In genomic region chr13:23871616-23872220, GRCh38 we compare ENCODE assay signal across 8 cellular contexts. TPM values are rescaled to one million over a fixed set of nuclear protein-coding genes. Genes with fewer than 3 reads are reported as not detected.
DNase-seq lines count a peak whose midpoint lies in the region; ATAC-seq, FAIRE-seq and TF ChIP-seq lines count a peak whose summit lies in the region.

No MANE protein-coding gene starts in this region.

- peak; percentile 77 for FAIRE-seq in D721Med (lab: Jason Lieb, UNC)

- no peaks in the 10 kb centered on the region for H3K36me3 ChIP-seq in ascending aorta

- H3K4me3 ChIP-seq in ascending aorta, result no peak overlapping the region

- peak; percentile 71 for TF ChIP-seq CTCF in D721Med (IDR thresholded peaks at IDR 0.05; ENCODE audit: insufficient read depth, missing control alignments)
- TF ChIP-seq CTCF in ascending aorta (IDR thresholded peaks at IDR 0.05), result peak; percentile 34 to 58 (median 38)

- intact Hi-C loops in ascending aorta (cut with DNase I), result loop anchor here (2.0 to 5.0 kb wide), 3 partner anchors 154 to 405 kb away; no protein-coding TSS in a partner anchor

- H3K27ac ChIP-seq in ascending aorta, result no peak overlapping the region

- no peaks in the 10 kb centered on the region for H3K4me1 ChIP-seq in ascending aorta

- in situ Hi-C loops in KBM-7 (cut with MboI; ENCODE audit: low pct_unique_long_range_greater_than_20kb, low sequenced_read_pairs), result no loop called here

- no peaks in the 10 kb centered on the region for H3K27me3 ChIP-seq in ascending aorta

- ATAC-seq in HG03095 (IDR thresholded peaks at IDR 0.05; ENCODE audit: unreplicated experiment) (no peak), HG02852 (IDR thresholded peaks at IDR 0.05; ENCODE audit: unreplicated experiment) (no peak)

- DNase-seq in D721Med (ENCODE audit: insufficient read length, low spot score) (no peak), KBM-7 (peak; percentile 40), ascending aorta (ENCODE audit: low spot score in 2 of 2) (no peak), inferior parietal cortex (ENCODE audit: extremely low spot score) (peak; percentile 45), midbrain (lab: John Stamatoyannopoulos, UW) (no peak)
- DNase-seq in activated naive CD4-positive, alpha-beta T cell treated with Interleukin-2 at 50 U/mL for 16 hours, result no peak

- no peaks in the 10 kb centered on the region for H3K9me3 ChIP-seq in ascending aorta

RNA-seq across cellular contexts. Expression of gene MIPEP, which starts 17.5 kb away (rescaled TPM):
- 2.8 TPM for total RNA-seq in ascending aorta

RNA-seq across cellular contexts. Expression of gene C1QTNF9B, which starts 25.6 kb away (rescaled TPM):
- not detected for total RNA-seq in ascending aorta

Comparison
In these comparisons a context has a peak if more than half of its experiments do, and no peak if none do; other contexts are left out.
1. DNase-seq: peak in KBM-7 (single experiment) and inferior parietal cortex (single experiment); none in D721Med (single experiment), ascending aorta (0 of 2), activated naive CD4-positive, alpha-beta T cell treated with Interleukin-2 at 50 U/mL for 16 hours (single experiment) and midbrain (single experiment).